Comparison of ENCODE assay signal across 8 cellular contexts in genomic region chr14:24441485-24441884, GRCh38. TPM values are rescaled to one million over a fixed set of nuclear protein-coding genes. Genes with fewer than 3 reads are reported as not detected.
DNase-seq lines count a peak whose midpoint lies in the region; ATAC-seq, FAIRE-seq and TF ChIP-seq lines count a peak whose summit lies in the region.

No MANE protein-coding gene starts in this region.

- H3K4me3 ChIP-seq in H7 (ENCODE audit: insufficient read depth, low read depth, low read length): peak overlapping the region; percentile 87
- peak overlapping the region; percentile 69 for H3K4me3 ChIP-seq in fibroblast of villous mesenchyme (ENCODE audit: low read depth, low read length)
- peak overlapping the region in 6 of 7 experiments; percentile 43 to 68 (median 54) for H3K4me3 ChIP-seq in skin epidermis

- CTCF ChIA-PET in WTC11 (lab: Charles Lee): interaction anchor here (0.7 to 3.6 kb wide), 12 partner anchors 10 to 226 kb away, joined by 3 to 60 read pairs (median 6); partner anchors contain the start of genes CBLN3, CIDEB, KHNYN and LTB4R

- peaks cover 19% of the 10 kb centered on the region for H3K36me3 ChIP-seq in H7 (replicated peaks; ENCODE audit: control insufficient read depth, insufficient read depth, low read length)

- no peak for FAIRE-seq in H54 (lab: Jason Lieb, UNC)

- POLR2A ChIA-PET in WTC11 (lab: Charles Lee): interaction anchor here (0.7 to 1.6 kb wide), 4 partner anchors 10 to 109 kb away, joined by 3 to 15 read pairs (median 6); partner anchors contain the start of gene NYNRIN

- H3K9me3 Mint-ChIP-seq in WTC11: peaks cover 3% of the 10 kb centered on the region; the same call in 1 of the 2 replicates

- peaks cover 10% of the 10 kb centered on the region for H3K4me1 Mint-ChIP-seq in WTC11

- H3K27me3 ChIP-seq in H7 (ENCODE audit: control insufficient read depth, insufficient read depth, low read length): no peaks in the 10 kb centered on the region

- TF ChIP-seq CTCF in WTC11 (IDR thresholded peaks at IDR 0.05) (no peak), fibroblast of villous mesenchyme (IDR thresholded peaks at IDR 0.05; ENCODE audit: insufficient read depth, low read depth, low read length) (no peak)

- H3K27ac ChIP-seq in skin epidermis: peak overlapping the region in 20 of 21 experiments; percentile 87 to 98 (median 95)

- peak overlapping the region; percentile 99 for H3K27ac Mint-ChIP-seq in WTC11

- no peak for TF ChIP-seq POLR2A in H54 (IDR thresholded peaks at IDR 0.05; ENCODE audit: low read depth, low read length)

- peaks cover 28% of the 10 kb centered on the region for H3K36me3 Mint-ChIP-seq in WTC11

- DNase-seq in H7 (no peak), WTC11 (ENCODE audit: low spot score) (no peak), fibroblast of villous mesenchyme (ENCODE audit: low read depth) (no peak), hypothalamus (lab: John Stamatoyannopoulos, UW) (no peak), H54 (ENCODE audit: insufficient read length, low spot score) (no peak), NCI-H1105 treated with DMSO at 0.1 percent for 48 hours (lab: John Stamatoyannopoulos, UW) (no peak)

- H3K27me3 Mint-ChIP-seq in WTC11 (ENCODE audit: low read depth): no peaks in the 10 kb centered on the region

- peak overlapping the region; percentile 88 for H3K4me3 Mint-ChIP-seq in WTC11

- ATAC-seq in WTC11: no peak
- ATAC-seq in GM18519 (IDR thresholded peaks at IDR 0.05; ENCODE audit: low FRiP score, unreplicated experiment): no peak

TF ChIP-seq in WTC11, 78 proteins besides CTCF, POLR2A, EP300 and RAD21:
- no peak for TF ChIP-seq FOXP4 (CRISPR knock-in tag; IDR thresholded peaks at IDR 0.05)
- TF ChIP-seq OVOL2 (CRISPR knock-in tag; IDR thresholded peaks at IDR 0.05; ENCODE audit: borderline replicate concordance): no peak
- TF ChIP-seq ZNF317 (CRISPR knock-in tag; IDR thresholded peaks at IDR 0.05; ENCODE audit: borderline replicate concordance, low read depth): no peak
- TF ChIP-seq ATF1 (CRISPR knock-in tag; IDR thresholded peaks at IDR 0.05): no peak
- no peak for TF ChIP-seq ESRRA (CRISPR knock-in tag; IDR thresholded peaks at IDR 0.05; ENCODE audit: borderline replicate concordance)
- no peak for TF ChIP-seq HMGXB4 (CRISPR knock-in tag; IDR thresholded peaks at IDR 0.05)
- no peak for TF ChIP-seq USF2 (CRISPR knock-in tag; IDR thresholded peaks at IDR 0.05)

RNA-seq across cellular contexts. Expression of gene SDR39U1, which starts 1.1 kb away (rescaled TPM):
- total RNA-seq in H7 (2014; rRNA removed; shearing (Covaris generic)): 23.5 and 26.7 TPM in 2 replicates
- total RNA-seq in WTC11 (2021) (55.0 to 59.2 TPM (median 56.7 TPM) in 3 replicates), fibroblast of villous mesenchyme (9.5 and 13.5 TPM in 2 replicates)

RNA-seq across cellular contexts. Expression of gene KHNYN, which starts 11.7 kb away (rescaled TPM):
- total RNA-seq in H7 (2014; rRNA removed; shearing (Covaris generic)): 24.8 and 27.4 TPM in 2 replicates
- total RNA-seq in WTC11 (2021): 33.2 to 34.2 TPM (median 33.3 TPM) in 3 replicates
- total RNA-seq in fibroblast of villous mesenchyme: 43.2 and 47.4 TPM in 2 replicates

RNA-seq across cellular contexts. Expression of gene CBLN3, which starts 12.0 kb away (rescaled TPM):
- 0.24 and 1.5 TPM in 2 replicates for total RNA-seq in H7 (2014; rRNA removed; shearing (Covaris generic))
- 0.94 to 2.1 TPM (median 1.5 TPM) in 3 replicates for total RNA-seq in WTC11 (2021)
- 1.7 and 2.3 TPM in 2 replicates for total RNA-seq in fibroblast of villous mesenchyme

RNA-seq across cellular contexts. Expression of gene NYNRIN, which starts 42.7 kb away (rescaled TPM):
- total RNA-seq in H7 (2014; rRNA removed; shearing (Covaris generic)): 3.6 and 6.1 TPM in 2 replicates
- total RNA-seq in WTC11 (2021) (16.6 to 18.3 TPM (median 17.9 TPM) in 3 replicates), fibroblast of villous mesenchyme (11.6 and 15.5 TPM in 2 replicates)
